ENCODE assay signal across 8 cellular contexts in genomic region chr4:80184053-80184790, GRCh38. TPM values are rescaled to one million over a fixed set of nuclear protein-coding genes. Genes with fewer than 3 reads are reported as not detected.
DNase-seq lines count a peak whose midpoint lies in the region; ATAC-seq, FAIRE-seq and TF ChIP-seq lines count a peak whose summit lies in the region.

No MANE protein-coding gene starts in this region.

- peaks cover 10% of the 10 kb centered on the region for H3K27me3 Mint-ChIP-seq in activated CD8-positive, alpha-beta T cell treated with anti-CD3 and anti-CD28 coated beads for 36 hours

- no peak for TF ChIP-seq EP300 in A549 (IDR thresholded peaks at IDR 0.05)

- H3K27ac Mint-ChIP-seq in activated CD8-positive, alpha-beta T cell treated with anti-CD3 and anti-CD28 coated beads for 36 hours, result peak overlapping the region; percentile 92

- H3K36me3 ChIP-seq in effector memory CD4-positive, alpha-beta T cell (ENCODE audit: control insufficient read depth, insufficient read depth, low read length), result no peaks in the 10 kb centered on the region
- no peaks in the 10 kb centered on the region for H3K36me3 ChIP-seq in mesodermal cell (ENCODE audit: control insufficient read depth, insufficient read depth, low read length)

- H3K27me3 ChIP-seq in effector memory CD4-positive, alpha-beta T cell (replicated peaks; ENCODE audit: control insufficient read depth, insufficient read depth, low read length, poor library complexity, severe bottlenecking), result no peaks in the 10 kb centered on the region

- peak; percentile 45 to 74 for TF ChIP-seq RAD21 in A549 (conservative IDR thresholded peaks at IDR 0.05 in 1 of 2, IDR thresholded peaks at IDR 0.05 in 1 of 2)

- peak; percentile 35 to 52 for DNase-seq in A549 (ENCODE audit: low read depth in 1 of 2, low spot score in 1 of 2)
- peak; percentile 74 for DNase-seq in NCI-H345 (lab: John Stamatoyannopoulos, UW)
- peak; percentile 96 for DNase-seq in activated CD8-positive, alpha-beta T cell treated with anti-CD3 and anti-CD28 coated beads for 36 hours
- DNase-seq in effector memory CD4-positive, alpha-beta T cell, result peak; percentile 78 to 86 (median 79)
- peak; percentile 81 for DNase-seq in stimulated activated CD8-positive, alpha-beta memory T cell treated with anti-CD3 and anti-CD28 coated beads, Interleukin-15, amount 100 ng/mL, for 24 hours (ENCODE audit: low read depth)

- peak; percentile 87 for TF ChIP-seq CTCF in A549 (IDR thresholded peaks at IDR 0.05)
- TF ChIP-seq CTCF in activated CD8-positive, alpha-beta T cell treated with anti-CD3 and anti-CD28 coated beads for 36 hours (IDR thresholded peaks at IDR 0.05), result peak; percentile 95

- CTCF ChIA-PET in A549 (lab: Yijun Ruan, JAX), result interaction anchor here (0.8 to 3.0 kb wide), 12 partner anchors 12 to 147 kb away, joined by 3 to 13 read pairs (median 5); no protein-coding TSS in a partner anchor
- CTCF ChIA-PET in activated CD8-positive, alpha-beta T cell treated with anti-CD3 and anti-CD28 coated beads for 36 hours (lab: Charles Lee), result interaction anchor here (0.6 to 11.8 kb wide), 32 partner anchors 10 to 1232 kb away, joined by 3 to 153 read pairs (median 4); partner anchors contain the start of genes ANTXR2 and PRDM8

- H3K36me3 Mint-ChIP-seq in activated CD8-positive, alpha-beta T cell treated with anti-CD3 and anti-CD28 coated beads for 36 hours (ENCODE audit: low read depth), result peaks cover 4% of the 10 kb centered on the region

- no peak for TF ChIP-seq POLR2A in A549 (IDR thresholded peaks at IDR 0.05; ENCODE audit: low read length)

- no peak for FAIRE-seq in A549 (lab: Jason Lieb, UNC)

- H3K4me1 ChIP-seq in A549 (no peaks in the 10 kb centered on the region), mesodermal cell (ENCODE audit: control insufficient read depth, insufficient read depth, low read length, poor library complexity, severe bottlenecking) (peaks cover 5% of the 10 kb centered on the region)
- H3K4me1 ChIP-seq in effector memory CD4-positive, alpha-beta T cell (ENCODE audit: control insufficient read depth, insufficient read depth, low read length, poor library complexity, severe bottlenecking), result peaks cover 23% of the 10 kb centered on the region

- intact Hi-C loops in activated CD8-positive, alpha-beta T cell treated with anti-CD3 and anti-CD28 coated beads for 36 hours (cut with micrococcal nuclease), result loop anchor here (2.0 to 5.0 kb wide), 3 partner anchors 17 to 177 kb away; no protein-coding TSS in a partner anchor

- H3K9me3 Mint-ChIP-seq in activated CD8-positive, alpha-beta T cell treated with anti-CD3 and anti-CD28 coated beads for 36 hours, result peaks cover 13% of the 10 kb centered on the region

- H3K9me3 ChIP-seq in A549, result peaks cover 2% of the 10 kb centered on the region; the same call in 1 of the 3 replicates
- no peaks in the 10 kb centered on the region for H3K9me3 ChIP-seq in effector memory CD4-positive, alpha-beta T cell (ENCODE audit: control insufficient read depth, low read length)
- no peaks in the 10 kb centered on the region for H3K9me3 ChIP-seq in mesodermal cell (ENCODE audit: control insufficient read depth, low read length)

- peak overlapping the region; percentile 85 for H3K4me3 Mint-ChIP-seq in activated CD8-positive, alpha-beta T cell treated with anti-CD3 and anti-CD28 coated beads for 36 hours

- peak overlapping the region; percentile 87 for H3K4me2 ChIP-seq in A549

- under 1% methylated on average over 21 of the region's 45 CpGs for WGBS in A549 (ENCODE audit: missing lambda C conversion rate)
- 0% methylated on average over 17 to 27 of the region's 45 CpGs for WGBS in mesodermal cell (ENCODE audit: insufficient coverage in 2 of 2), 2 experiments

- H3K27ac ChIP-seq in A549, result peak overlapping the region; percentile 45 to 86; a peak in 4 of 6 replicates
- H3K27ac ChIP-seq in effector memory CD4-positive, alpha-beta T cell (ENCODE audit: insufficient read depth, low read length, poor library complexity, severe bottlenecking), result peak overlapping the region; percentile 96
- H3K27ac ChIP-seq in mesodermal cell (ENCODE audit: low read depth, low read length, severe bottlenecking), result no peak overlapping the region

- ATAC-seq in A549, result peak; percentile 95 to 100
- peak; percentile 84 for ATAC-seq in GM18519 (IDR thresholded peaks at IDR 0.05; ENCODE audit: low FRiP score, unreplicated experiment)
- ATAC-seq in HG03045 (IDR thresholded peaks at IDR 0.05; ENCODE audit: unreplicated experiment), result peak; percentile 96
- peak; percentile 78 for ATAC-seq in activated CD8-positive, alpha-beta T cell treated with anti-CD3 and anti-CD28 coated beads for 36 hours

- H3K4me1 Mint-ChIP-seq in activated CD8-positive, alpha-beta T cell treated with anti-CD3 and anti-CD28 coated beads for 36 hours (ENCODE audit: low read depth), result peaks cover 47% of the 10 kb centered on the region

- H3K4me3 ChIP-seq in A549 (peak overlapping the region; percentile 54), mesodermal cell (ENCODE audit: extremely low read depth, insufficient read depth, low read length, poor library complexity, severe bottlenecking) (peak overlapping the region; percentile 55)
- peak overlapping the region; percentile 100 for H3K4me3 ChIP-seq in effector memory CD4-positive, alpha-beta T cell (ENCODE audit: insufficient read depth, low read depth, low read length, poor library complexity, severe bottlenecking)

- POLR2A ChIA-PET in A549 (lab: Yijun Ruan, JAX), result interaction anchor here (1.4 kb wide), 1 partner anchor 18 kb away, joined by 3 read pairs; no protein-coding TSS in a partner anchor
- POLR2A ChIA-PET in activated CD8-positive, alpha-beta T cell treated with anti-CD3 and anti-CD28 coated beads for 36 hours (lab: Charles Lee), result interaction anchor here (1.0 to 5.9 kb wide), 8 partner anchors 11 to 59 kb away, joined by 3 to 40 read pairs (median 8); partner anchors contain the start of gene PRDM8

TF ChIP-seq in A549, 52 proteins besides CTCF, POLR2A, EP300 and RAD21:
- no peak for TF ChIP-seq KDM1A (IDR thresholded peaks at IDR 0.05; ENCODE audit: low read depth)
- no peak for TF ChIP-seq MYC (IDR thresholded peaks at IDR 0.05; ENCODE audit: borderline replicate concordance, low read length)
- peak; percentile 72 for TF ChIP-seq SMC3 (IDR thresholded peaks at IDR 0.05)
- TF ChIP-seq JUN (IDR thresholded peaks at IDR 0.05), result no peak
- no peak for TF ChIP-seq EHMT2 (IDR thresholded peaks at IDR 0.05; ENCODE audit: low read depth)
TF ChIP-seq in A549: peak in this region for 1.

RNA-seq across cellular contexts. Expression of gene PRDM8, which starts 13.1 kb away (rescaled TPM):
- 0.08 and 0.14 TPM in 2 replicates for polyA plus RNA-seq in A549 (2011; rRNA removed)
- 0.03 and 0.04 TPM in 2 replicates for polyA plus RNA-seq in A549 (2012; cell fraction: cytosol; rRNA removed)
- polyA plus RNA-seq in A549 (2012; cell fraction: nucleus; rRNA removed), result 0.06 and 0.28 TPM in 2 replicates
- 0.10 to 0.22 TPM (median 0.11 TPM) in 3 replicates for polyA plus RNA-seq in A549 (2017; fragmentation: RNase III; extraction: RNeasy Plus Mini Kit Qiagen cat#74134 plus additional on column Dnase treatment)
- not detected in 2 replicates for polyA minus RNA-seq in A549 (2011; rRNA and poly(A)+ RNA removed)
- total RNA-seq in activated CD8-positive, alpha-beta T cell treated with anti-CD3 and anti-CD28 coated beads for 36 hours, result 1 to 10 TPM; 2.8 to 3.2 TPM
- polyA plus RNA-seq in mesodermal cell (2013, experiment 1 of 2), result 7.1 TPM
- polyA plus RNA-seq in mesodermal cell (2013, experiment 2 of 2), result 7.1 TPM

Comparison
In these comparisons a context has a peak if more than half of its experiments do, and no peak if none do; other contexts are left out.
1. DNase-seq: peak in every context shown above with its lines; median percentile 96 in activated CD8-positive, alpha-beta T cell treated with anti-CD3 and anti-CD28 coated beads for 36 hours; 81 in stimulated activated CD8-positive, alpha-beta memory T cell treated with anti-CD3 and anti-CD28 coated beads, Interleukin-15, amount 100 ng/mL, for 24 hours; 79 in effector memory CD4-positive, alpha-beta T cell; 74 in NCI-H345; 44 in A549.